ENCODE assay signal across 1 cellular context in the genomic region with DNA sequence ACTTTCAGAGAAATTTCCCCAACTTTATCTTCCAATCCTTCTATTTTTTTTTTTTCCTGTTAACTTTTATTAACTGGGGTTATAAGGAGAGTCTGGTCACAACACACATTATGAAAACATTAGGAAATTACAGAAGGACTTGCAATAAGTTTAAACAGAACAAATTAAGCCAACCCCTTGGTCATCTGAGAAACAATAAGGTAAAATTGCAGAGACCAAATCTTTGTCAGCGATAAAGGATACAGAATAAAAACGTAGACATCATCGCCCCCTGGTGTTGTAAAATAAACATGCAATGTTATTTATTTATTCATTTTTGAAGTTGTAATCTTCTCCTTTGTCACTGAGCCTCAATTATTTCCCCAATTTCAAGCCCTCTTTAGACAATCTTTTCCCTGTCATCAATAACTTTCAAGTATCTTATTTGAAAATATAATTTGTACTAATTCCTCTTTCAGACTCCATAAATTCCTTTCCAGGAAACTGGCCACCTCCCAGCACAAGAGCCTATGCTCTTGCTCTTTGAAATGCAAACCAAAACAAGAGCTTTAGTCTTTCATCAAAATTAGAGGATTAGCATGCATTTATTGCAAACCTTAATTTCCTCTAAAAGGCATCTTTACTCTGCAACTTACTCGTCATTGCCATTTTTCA.
TF ChIP-seq lines count a peak whose summit lies in the region.

No MANE protein-coding gene starts in this region.

TF ChIP-seq in K562, 482 proteins besides CTCF, POLR2A, EP300 and RAD21 (continues in another document):
- TF ChIP-seq, protein P1, sequence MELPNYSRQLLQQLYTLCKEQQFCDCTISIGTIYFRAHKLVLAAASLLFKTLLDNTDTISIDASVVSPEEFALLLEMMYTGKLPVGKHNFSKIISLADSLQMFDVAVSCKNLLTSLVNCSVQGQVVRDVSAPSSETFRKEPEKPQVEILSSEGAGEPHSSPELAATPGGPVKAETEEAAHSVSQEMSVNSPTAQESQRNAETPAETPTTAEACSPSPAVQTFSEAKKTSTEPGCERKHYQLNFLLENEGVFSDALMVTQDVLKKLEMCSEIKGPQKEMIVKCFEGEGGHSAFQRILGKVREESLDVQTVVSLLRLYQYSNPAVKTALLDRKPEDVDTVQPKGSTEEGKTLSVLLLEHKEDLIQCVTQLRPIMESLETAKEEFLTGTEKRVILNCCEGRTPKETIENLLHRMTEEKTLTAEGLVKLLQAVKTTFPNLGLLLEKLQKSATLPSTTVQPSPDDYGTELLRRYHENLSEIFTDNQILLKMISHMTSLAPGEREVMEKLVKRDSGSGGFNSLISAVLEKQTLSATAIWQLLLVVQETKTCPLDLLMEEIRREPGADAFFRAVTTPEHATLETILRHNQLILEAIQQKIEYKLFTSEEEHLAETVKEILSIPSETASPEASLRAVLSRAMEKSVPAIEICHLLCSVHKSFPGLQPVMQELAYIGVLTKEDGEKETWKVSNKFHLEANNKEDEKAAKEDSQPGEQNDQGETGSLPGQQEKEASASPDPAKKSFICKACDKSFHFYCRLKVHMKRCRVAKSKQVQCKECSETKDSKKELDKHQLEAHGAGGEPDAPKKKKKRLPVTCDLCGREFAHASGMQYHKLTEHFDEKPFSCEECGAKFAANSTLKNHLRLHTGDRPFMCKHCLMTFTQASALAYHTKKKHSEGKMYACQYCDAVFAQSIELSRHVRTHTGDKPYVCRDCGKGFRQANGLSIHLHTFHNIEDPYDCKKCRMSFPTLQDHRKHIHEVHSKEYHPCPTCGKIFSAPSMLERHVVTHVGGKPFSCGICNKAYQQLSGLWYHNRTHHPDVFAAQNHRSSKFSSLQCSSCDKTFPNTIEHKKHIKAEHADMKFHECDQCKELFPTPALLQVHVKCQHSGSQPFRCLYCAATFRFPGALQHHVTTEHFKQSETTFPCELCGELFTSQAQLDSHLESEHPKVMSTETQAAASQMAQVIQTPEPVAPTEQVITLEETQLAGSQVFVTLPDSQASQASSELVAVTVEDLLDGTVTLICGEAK (IDR thresholded peaks at IDR 0.05): no peak
- TF ChIP-seq, protein P1 (CRISPR knock-in tag; IDR thresholded peaks at IDR 0.05): no peak
- TF ChIP-seq HLTF (IDR thresholded peaks at IDR 0.05) (no peak), SOX6 (IDR thresholded peaks at IDR 0.05) (peak; percentile 41; the same call in 1 of the 2 replicates), XRCC3 (IDR thresholded peaks at IDR 0.05) (no peak), SMARCC2 (IDR thresholded peaks at IDR 0.05; ENCODE audit: low read depth) (no peak), RCOR1 (IDR thresholded peaks at IDR 0.05; ENCODE audit: borderline replicate concordance in 1 of 2, low read depth in 2 of 2, low read length in 2 of 2) (peak in 1 of 2 experiments; percentile 52; a peak in 1 of 4 replicates), SMC3 (conservative IDR thresholded peaks at IDR 0.05; ENCODE audit: insufficient read depth, low read depth, low read length) (peak; percentile 88), HDGF (IDR thresholded peaks at IDR 0.05) (no peak), DACH1 (IDR thresholded peaks at IDR 0.05; ENCODE audit: partially characterized antibody) (no peak), ARID2 (IDR thresholded peaks at IDR 0.05) (peak; percentile 67; the same call in 1 of the 2 replicates), PCBP2 (IDR thresholded peaks at IDR 0.05; ENCODE audit: low read depth, low read length, poor library complexity, severe bottlenecking) (no peak), ZNF41 (CRISPR knock-in tag; conservative IDR thresholded peaks at IDR 0.05) (no peak), TAF7 (tag; IDR thresholded peaks at IDR 0.05) (no peak), CBFB (CRISPR knock-in tag; IDR thresholded peaks at IDR 0.05) (no peak), HDAC6 (IDR thresholded peaks at IDR 0.05; ENCODE audit: low read depth, low read length) (no peak), SIN3A (IDR thresholded peaks at IDR 0.05; ENCODE audit: borderline replicate concordance in 2 of 2, control insufficient read depth in 1 of 2, low read depth in 2 of 2, low read length in 2 of 2) (no peak)
- TF ChIP-seq, protein P2, sequence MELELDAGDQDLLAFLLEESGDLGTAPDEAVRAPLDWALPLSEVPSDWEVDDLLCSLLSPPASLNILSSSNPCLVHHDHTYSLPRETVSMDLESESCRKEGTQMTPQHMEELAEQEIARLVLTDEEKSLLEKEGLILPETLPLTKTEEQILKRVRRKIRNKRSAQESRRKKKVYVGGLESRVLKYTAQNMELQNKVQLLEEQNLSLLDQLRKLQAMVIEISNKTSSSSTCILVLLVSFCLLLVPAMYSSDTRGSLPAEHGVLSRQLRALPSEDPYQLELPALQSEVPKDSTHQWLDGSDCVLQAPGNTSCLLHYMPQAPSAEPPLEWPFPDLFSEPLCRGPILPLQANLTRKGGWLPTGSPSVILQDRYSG (tag; conservative IDR thresholded peaks at IDR 0.05; ENCODE audit: low read depth): no peak
- TF ChIP-seq, protein P3, sequence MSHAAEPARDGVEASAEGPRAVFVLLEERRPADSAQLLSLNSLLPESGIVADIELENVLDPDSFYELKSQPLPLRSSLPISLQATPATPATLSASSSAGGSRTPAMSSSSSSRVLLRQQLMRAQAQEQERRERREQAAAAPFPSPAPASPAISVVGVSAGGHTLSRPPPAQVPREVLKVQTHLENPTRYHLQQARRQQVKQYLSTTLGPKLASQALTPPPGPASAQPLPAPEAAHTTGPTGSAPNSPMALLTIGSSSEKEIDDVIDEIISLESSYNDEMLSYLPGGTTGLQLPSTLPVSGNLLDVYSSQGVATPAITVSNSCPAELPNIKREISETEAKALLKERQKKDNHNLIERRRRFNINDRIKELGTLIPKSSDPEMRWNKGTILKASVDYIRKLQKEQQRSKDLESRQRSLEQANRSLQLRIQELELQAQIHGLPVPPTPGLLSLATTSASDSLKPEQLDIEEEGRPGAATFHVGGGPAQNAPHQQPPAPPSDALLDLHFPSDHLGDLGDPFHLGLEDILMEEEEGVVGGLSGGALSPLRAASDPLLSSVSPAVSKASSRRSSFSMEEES (CRISPR knock-in tag; IDR thresholded peaks at IDR 0.05): no peak
- TF ChIP-seq, protein P4, sequence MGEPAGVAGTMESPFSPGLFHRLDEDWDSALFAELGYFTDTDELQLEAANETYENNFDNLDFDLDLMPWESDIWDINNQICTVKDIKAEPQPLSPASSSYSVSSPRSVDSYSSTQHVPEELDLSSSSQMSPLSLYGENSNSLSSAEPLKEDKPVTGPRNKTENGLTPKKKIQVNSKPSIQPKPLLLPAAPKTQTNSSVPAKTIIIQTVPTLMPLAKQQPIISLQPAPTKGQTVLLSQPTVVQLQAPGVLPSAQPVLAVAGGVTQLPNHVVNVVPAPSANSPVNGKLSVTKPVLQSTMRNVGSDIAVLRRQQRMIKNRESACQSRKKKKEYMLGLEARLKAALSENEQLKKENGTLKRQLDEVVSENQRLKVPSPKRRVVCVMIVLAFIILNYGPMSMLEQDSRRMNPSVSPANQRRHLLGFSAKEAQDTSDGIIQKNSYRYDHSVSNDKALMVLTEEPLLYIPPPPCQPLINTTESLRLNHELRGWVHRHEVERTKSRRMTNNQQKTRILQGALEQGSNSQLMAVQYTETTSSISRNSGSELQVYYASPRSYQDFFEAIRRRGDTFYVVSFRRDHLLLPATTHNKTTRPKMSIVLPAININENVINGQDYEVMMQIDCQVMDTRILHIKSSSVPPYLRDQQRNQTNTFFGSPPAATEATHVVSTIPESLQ (CRISPR knock-in tag; IDR thresholded peaks at IDR 0.05): no peak
- TF ChIP-seq, protein P5, sequence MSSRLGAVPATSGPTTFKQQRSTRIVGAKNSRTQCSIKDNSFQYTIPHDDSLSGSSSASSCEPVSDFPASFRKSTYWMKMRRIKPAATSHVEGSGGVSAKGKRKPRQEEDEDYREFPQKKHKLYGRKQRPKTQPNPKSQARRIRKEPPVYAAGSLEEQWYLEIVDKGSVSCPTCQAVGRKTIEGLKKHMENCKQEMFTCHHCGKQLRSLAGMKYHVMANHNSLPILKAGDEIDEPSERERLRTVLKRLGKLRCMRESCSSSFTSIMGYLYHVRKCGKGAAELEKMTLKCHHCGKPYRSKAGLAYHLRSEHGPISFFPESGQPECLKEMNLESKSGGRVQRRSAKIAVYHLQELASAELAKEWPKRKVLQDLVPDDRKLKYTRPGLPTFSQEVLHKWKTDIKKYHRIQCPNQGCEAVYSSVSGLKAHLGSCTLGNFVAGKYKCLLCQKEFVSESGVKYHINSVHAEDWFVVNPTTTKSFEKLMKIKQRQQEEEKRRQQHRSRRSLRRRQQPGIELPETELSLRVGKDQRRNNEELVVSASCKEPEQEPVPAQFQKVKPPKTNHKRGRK (tag; IDR thresholded peaks at IDR 0.05): 0 out of 2 replicates have a peak, but pooled peaks have one; percentile 29
- TF ChIP-seq, protein P6, sequence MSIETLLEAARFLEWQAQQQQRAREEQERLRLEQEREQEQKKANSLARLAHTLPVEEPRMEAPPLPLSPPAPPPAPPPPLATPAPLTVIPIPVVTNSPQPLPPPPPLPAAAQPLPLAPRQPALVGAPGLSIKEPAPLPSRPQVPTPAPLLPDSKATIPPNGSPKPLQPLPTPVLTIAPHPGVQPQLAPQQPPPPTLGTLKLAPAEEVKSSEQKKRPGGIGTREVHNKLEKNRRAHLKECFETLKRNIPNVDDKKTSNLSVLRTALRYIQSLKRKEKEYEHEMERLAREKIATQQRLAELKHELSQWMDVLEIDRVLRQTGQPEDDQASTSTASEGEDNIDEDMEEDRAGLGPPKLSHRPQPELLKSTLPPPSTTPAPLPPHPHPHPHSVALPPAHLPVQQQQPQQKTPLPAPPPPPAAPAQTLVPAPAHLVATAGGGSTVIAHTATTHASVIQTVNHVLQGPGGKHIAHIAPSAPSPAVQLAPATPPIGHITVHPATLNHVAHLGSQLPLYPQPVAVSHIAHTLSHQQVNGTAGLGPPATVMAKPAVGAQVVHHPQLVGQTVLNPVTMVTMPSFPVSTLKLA (conservative IDR thresholded peaks at IDR 0.05): 0 out of 4 replicates have a peak, but pooled peaks of 1 of the 2 experiments have one; percentile 25
- TF ChIP-seq, protein P7, sequence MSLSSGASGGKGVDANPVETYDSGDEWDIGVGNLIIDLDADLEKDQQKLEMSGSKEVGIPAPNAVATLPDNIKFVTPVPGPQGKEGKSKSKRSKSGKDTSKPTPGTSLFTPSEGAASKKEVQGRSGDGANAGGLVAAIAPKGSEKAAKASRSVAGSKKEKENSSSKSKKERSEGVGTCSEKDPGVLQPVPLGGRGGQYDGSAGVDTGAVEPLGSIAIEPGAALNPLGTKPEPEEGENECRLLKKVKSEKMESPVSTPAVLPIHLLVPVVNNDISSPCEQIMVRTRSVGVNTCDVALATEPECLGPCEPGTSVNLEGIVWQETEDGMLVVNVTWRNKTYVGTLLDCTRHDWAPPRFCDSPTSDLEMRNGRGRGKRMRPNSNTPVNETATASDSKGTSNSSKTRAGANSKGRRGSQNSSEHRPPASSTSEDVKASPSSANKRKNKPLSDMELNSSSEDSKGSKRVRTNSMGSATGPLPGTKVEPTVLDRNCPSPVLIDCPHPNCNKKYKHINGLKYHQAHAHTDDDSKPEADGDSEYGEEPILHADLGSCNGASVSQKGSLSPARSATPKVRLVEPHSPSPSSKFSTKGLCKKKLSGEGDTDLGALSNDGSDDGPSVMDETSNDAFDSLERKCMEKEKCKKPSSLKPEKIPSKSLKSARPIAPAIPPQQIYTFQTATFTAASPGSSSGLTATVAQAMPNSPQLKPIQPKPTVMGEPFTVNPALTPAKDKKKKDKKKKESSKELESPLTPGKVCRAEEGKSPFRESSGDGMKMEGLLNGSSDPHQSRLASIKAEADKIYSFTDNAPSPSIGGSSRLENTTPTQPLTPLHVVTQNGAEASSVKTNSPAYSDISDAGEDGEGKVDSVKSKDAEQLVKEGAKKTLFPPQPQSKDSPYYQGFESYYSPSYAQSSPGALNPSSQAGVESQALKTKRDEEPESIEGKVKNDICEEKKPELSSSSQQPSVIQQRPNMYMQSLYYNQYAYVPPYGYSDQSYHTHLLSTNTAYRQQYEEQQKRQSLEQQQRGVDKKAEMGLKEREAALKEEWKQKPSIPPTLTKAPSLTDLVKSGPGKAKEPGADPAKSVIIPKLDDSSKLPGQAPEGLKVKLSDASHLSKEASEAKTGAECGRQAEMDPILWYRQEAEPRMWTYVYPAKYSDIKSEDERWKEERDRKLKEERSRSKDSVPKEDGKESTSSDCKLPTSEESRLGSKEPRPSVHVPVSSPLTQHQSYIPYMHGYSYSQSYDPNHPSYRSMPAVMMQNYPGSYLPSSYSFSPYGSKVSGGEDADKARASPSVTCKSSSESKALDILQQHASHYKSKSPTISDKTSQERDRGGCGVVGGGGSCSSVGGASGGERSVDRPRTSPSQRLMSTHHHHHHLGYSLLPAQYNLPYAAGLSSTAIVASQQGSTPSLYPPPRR (CRISPR knock-in tag; IDR thresholded peaks at IDR 0.05; ENCODE audit: borderline replicate concordance): no peak
- TF ChIP-seq, protein P8, sequence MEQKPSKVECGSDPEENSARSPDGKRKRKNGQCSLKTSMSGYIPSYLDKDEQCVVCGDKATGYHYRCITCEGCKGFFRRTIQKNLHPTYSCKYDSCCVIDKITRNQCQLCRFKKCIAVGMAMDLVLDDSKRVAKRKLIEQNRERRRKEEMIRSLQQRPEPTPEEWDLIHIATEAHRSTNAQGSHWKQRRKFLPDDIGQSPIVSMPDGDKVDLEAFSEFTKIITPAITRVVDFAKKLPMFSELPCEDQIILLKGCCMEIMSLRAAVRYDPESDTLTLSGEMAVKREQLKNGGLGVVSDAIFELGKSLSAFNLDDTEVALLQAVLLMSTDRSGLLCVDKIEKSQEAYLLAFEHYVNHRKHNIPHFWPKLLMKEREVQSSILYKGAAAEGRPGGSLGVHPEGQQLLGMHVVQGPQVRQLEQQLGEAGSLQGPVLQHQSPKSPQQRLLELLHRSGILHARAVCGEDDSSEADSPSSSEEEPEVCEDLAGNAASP (IDR thresholded peaks at IDR 0.05): no peak
